23 cellular contexts compared by ENCODE assay signal in the genomic region with DNA sequence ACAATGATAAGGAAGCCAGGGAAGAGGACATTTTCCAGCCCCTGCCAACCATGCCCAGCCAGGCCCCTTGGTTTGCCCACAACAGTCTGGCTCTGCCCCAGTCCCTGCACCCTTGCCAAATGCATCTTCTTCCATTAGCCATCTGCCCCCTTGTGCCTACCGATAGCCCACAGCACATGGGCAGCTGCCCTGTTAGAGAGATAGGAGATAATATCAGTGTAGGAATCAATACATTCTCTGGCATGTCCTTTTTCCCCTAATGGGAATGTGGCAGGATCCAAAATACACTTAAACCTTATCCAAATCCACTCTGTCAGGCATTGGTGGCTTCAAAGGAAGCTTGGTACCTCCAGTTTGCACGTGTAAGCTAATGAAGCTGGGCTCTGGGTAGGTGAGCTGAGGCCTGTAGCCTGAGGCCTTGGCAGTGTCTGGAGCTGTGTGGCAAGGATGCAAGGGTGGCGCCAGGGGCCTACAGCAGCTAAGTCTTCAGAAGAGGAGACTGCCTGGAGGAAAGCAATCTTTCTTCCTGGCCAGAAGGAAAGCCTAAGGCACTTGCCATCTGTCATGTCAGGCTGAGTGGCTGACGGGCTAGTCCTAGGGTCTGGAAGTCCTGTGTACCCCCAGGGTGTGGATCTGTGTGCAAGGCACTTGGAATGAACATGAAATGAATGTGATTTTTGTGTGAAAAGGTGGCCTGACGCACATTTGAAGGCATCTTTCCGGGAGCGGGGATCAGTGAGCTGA.
"Had no signal": no experiment of that assay in that cellular context is flagged by ENCODE, and none has a peak within 500 bp of the region (broad histone marks: within the 10 kb centered on the region; RNA-seq: fewer than 3 reads in every experiment).

No MANE protein-coding gene starts in this region.

- H3K4me1 ChIP-seq: lower lobe of right lung, right atrium auricular region, right lobe of liver, stomach, testis, thyroid gland, transverse colon, upper lobe of right lung had no signal

- H3K36me3 ChIP-seq: lower lobe of right lung, neutrophil, ovary, right atrium auricular region, right lobe of liver, stomach, thyroid gland, transverse colon, upper lobe of right lung had no signal

- H3K4me2 ChIP-seq: smooth muscle cell had no signal

- DNase-seq: hypothalamus; islet precursor cell; lower lobe of right lung; mammary epithelial cell; mesenchymal stem cell; naive thymus-derived CD8-positive, alpha-beta T cell; occipital lobe; ovary; right lobe of liver; stimulated activated CD4-positive, alpha-beta T cell treated with anti-CD3 and anti-CD28 coated beads, Interleukin-1b, Interleukin-23, amount 100 ng/mL, for 48 hours; stimulated activated CD4-positive, alpha-beta T cell treated with anti-CD3 and anti-CD28 coated beads, Interleukin-2, amount 100 ng/mL, for 48 hours; stimulated activated CD4-positive, alpha-beta T cell treated with anti-CD3 and anti-CD28 coated beads, Interleukin-4, amount 100 ng/mL, for 4 hours; stimulated activated CD8-positive, alpha-beta memory T cell treated with anti-CD3 and anti-CD28 coated beads, Interleukin-4, amount 100 ng/mL, for 48 hours; stimulated activated naive B cell treated with anti-CD40 and anti-IgM and Interleukin-4, amounts not matched to agents 10 μg/mL and 1 μg/mL and 100 μg/mL, for 72 hours; stimulated activated naive CD8-positive, alpha-beta T cell treated with anti-CD3 and anti-CD28 coated beads, Interleukin-15, Interleukin-2, amounts not matched to agents 100 U/mL and 50 U/mL, for 24 hours; stomach; testis; thyroid gland; transverse colon; upper lobe of right lung had no signal

- H3K9me3 ChIP-seq: lower lobe of right lung, neutrophil, ovary, right atrium auricular region, right lobe of liver, stomach, testis, thyroid gland, transverse colon, upper lobe of right lung had no signal

- H3K27me3 ChIP-seq: neutrophil, ovary, right atrium auricular region, right lobe of liver, testis, thyroid gland, transverse colon, upper lobe of right lung had no signal

- H3K4me3 ChIP-seq: lower lobe of right lung, ovary, right atrium auricular region, right lobe of liver, smooth muscle cell, stomach, testis, thyroid gland, transverse colon, upper lobe of right lung had no signal

- ATAC-seq: lower lobe of right lung; naive thymus-derived CD8-positive, alpha-beta T cell; stimulated activated naive B cell treated with anti-CD40 and anti-IgM and Interleukin-4, amounts not matched to agents 10 μg/mL and 1 μg/mL and 100 μg/mL, for 72 hours; stimulated activated naive CD8-positive, alpha-beta T cell treated with anti-CD3 and anti-CD28 coated beads, Interleukin-15, Interleukin-2, amounts not matched to agents 100 U/mL and 50 U/mL, for 24 hours; upper lobe of right lung had no signal

- H3K27ac ChIP-seq: lower lobe of right lung, neutrophil, ovary, right atrium auricular region, right lobe of liver, stomach, testis, thyroid gland, transverse colon, upper lobe of right lung had no signal
